Comparison of ENCODE assay signal across 1 cellular context in the genomic region with DNA sequence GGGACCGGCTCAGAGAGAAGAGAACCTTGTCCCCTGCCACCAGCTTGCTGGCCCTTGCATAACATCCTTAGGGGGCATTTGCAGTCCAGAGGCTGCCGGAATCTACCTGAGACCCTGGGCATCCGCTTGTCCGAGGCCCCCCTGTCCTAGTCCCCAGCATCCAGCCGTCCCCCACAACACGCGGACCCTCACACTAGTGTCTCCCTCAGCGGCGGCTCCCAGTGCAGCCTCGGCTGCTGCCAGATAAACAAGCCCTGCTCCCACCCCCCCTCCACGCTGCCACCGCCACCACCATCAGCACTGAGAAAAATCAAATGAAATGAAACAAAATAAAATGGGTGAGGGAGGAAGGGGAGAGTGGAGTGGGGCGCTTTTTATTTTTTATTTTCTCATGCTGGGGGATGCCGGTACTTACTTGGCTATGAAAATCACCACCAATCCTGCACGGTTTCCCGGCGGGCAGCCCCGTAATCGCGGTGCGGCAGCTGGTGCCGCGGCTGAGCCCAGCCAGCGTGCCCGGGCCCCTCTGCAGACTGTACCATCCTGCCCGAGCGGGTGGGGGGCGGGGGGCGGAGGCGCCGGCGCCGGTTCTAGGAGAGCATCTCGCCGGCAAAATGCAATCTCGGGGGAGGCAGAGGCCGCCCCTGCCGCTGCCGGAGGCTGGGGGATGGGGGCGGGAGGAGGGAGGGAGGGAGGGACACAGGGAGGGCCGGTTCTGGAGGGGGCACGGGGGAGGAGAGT.
TF ChIP-seq lines count a peak whose summit lies in the region.

A gene (minus strand): TSS at position 537 of the 741 bp plus-strand sequence. CDS start 56,043 bp downstream, outside the sequence.

TF ChIP-seq in H1, 55 proteins besides CTCF, POLR2A, EP300 and RAD21:
- TF ChIP-seq, protein P1, sequence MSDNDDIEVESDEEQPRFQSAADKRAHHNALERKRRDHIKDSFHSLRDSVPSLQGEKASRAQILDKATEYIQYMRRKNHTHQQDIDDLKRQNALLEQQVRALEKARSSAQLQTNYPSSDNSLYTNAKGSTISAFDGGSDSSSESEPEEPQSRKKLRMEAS (IDR thresholded peaks at IDR 0.05), result peak; percentile 60
- TF ChIP-seq, protein P2, sequence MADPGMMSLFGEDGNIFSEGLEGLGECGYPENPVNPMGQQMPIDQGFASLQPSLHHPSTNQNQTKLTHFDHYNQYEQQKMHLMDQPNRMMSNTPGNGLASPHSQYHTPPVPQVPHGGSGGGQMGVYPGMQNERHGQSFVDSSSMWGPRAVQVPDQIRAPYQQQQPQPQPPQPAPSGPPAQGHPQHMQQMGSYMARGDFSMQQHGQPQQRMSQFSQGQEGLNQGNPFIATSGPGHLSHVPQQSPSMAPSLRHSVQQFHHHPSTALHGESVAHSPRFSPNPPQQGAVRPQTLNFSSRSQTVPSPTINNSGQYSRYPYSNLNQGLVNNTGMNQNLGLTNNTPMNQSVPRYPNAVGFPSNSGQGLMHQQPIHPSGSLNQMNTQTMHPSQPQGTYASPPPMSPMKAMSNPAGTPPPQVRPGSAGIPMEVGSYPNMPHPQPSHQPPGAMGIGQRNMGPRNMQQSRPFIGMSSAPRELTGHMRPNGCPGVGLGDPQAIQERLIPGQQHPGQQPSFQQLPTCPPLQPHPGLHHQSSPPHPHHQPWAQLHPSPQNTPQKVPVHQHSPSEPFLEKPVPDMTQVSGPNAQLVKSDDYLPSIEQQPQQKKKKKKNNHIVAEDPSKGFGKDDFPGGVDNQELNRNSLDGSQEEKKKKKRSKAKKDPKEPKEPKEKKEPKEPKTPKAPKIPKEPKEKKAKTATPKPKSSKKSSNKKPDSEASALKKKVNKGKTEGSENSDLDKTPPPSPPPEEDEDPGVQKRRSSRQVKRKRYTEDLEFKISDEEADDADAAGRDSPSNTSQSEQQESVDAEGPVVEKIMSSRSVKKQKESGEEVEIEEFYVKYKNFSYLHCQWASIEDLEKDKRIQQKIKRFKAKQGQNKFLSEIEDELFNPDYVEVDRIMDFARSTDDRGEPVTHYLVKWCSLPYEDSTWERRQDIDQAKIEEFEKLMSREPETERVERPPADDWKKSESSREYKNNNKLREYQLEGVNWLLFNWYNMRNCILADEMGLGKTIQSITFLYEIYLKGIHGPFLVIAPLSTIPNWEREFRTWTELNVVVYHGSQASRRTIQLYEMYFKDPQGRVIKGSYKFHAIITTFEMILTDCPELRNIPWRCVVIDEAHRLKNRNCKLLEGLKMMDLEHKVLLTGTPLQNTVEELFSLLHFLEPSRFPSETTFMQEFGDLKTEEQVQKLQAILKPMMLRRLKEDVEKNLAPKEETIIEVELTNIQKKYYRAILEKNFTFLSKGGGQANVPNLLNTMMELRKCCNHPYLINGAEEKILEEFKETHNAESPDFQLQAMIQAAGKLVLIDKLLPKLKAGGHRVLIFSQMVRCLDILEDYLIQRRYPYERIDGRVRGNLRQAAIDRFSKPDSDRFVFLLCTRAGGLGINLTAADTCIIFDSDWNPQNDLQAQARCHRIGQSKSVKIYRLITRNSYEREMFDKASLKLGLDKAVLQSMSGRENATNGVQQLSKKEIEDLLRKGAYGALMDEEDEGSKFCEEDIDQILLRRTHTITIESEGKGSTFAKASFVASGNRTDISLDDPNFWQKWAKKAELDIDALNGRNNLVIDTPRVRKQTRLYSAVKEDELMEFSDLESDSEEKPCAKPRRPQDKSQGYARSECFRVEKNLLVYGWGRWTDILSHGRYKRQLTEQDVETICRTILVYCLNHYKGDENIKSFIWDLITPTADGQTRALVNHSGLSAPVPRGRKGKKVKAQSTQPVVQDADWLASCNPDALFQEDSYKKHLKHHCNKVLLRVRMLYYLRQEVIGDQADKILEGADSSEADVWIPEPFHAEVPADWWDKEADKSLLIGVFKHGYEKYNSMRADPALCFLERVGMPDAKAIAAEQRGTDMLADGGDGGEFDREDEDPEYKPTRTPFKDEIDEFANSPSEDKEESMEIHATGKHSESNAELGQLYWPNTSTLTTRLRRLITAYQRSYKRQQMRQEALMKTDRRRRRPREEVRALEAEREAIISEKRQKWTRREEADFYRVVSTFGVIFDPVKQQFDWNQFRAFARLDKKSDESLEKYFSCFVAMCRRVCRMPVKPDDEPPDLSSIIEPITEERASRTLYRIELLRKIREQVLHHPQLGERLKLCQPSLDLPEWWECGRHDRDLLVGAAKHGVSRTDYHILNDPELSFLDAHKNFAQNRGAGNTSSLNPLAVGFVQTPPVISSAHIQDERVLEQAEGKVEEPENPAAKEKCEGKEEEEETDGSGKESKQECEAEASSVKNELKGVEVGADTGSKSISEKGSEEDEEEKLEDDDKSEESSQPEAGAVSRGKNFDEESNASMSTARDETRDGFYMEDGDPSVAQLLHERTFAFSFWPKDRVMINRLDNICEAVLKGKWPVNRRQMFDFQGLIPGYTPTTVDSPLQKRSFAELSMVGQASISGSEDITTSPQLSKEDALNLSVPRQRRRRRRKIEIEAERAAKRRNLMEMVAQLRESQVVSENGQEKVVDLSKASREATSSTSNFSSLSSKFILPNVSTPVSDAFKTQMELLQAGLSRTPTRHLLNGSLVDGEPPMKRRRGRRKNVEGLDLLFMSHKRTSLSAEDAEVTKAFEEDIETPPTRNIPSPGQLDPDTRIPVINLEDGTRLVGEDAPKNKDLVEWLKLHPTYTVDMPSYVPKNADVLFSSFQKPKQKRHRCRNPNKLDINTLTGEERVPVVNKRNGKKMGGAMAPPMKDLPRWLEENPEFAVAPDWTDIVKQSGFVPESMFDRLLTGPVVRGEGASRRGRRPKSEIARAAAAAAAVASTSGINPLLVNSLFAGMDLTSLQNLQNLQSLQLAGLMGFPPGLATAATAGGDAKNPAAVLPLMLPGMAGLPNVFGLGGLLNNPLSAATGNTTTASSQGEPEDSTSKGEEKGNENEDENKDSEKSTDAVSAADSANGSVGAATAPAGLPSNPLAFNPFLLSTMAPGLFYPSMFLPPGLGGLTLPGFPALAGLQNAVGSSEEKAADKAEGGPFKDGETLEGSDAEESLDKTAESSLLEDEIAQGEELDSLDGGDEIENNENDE (IDR thresholded peaks at IDR 0.05; ENCODE audit: insufficient replicate concordance, low read length), result no peak
- TF ChIP-seq, protein P3, sequence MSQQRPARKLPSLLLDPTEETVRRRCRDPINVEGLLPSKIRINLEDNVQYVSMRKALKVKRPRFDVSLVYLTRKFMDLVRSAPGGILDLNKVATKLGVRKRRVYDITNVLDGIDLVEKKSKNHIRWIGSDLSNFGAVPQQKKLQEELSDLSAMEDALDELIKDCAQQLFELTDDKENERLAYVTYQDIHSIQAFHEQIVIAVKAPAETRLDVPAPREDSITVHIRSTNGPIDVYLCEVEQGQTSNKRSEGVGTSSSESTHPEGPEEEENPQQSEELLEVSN (IDR thresholded peaks at IDR 0.05), result 0 out of 2 replicates have a peak, but pooled peaks have one; percentile 31
- no peak for TF ChIP-seq TAF7 (optimal IDR thresholded peaks at IDR 0.05; ENCODE audit: borderline replicate concordance, low read depth, low read length)
